ENCODE assay signal across 2 cellular contexts in the genomic region with DNA sequence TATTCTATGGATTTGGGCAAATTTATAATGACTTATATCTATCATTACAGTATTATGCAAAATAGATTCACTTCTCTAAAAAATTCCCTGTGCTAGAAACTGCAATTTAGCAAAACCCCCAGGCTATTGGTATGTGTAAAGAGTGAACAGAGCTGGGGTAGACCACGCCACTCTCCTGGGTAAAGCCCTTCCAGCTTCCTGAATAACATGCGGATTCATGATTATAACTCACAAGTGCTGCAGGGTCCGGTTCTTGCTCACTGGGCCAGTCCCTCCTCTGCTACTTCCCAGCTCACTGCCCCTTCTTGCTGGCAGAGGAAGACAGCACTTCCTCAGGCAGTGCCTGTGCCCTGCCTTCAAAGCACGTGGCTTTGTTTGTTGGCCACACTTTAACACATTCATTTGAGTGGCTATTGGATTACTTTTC.
TF ChIP-seq lines count a peak whose summit lies in the region.

No MANE protein-coding gene starts in this region.

TF ChIP-seq in endothelial cell of umbilical vein, 7 proteins besides CTCF, POLR2A, EP300 and RAD21:
- TF ChIP-seq EZH2 (IDR thresholded peaks at IDR 0.05; ENCODE audit: borderline replicate concordance, low read depth, low read length, severe bottlenecking) (no peak), POLR2AphosphoS5 (IDR thresholded peaks at IDR 0.05; ENCODE audit: insufficient read depth, low read depth, low read length) (no peak), FOS (IDR thresholded peaks at IDR 0.05; ENCODE audit: borderline replicate concordance, insufficient read depth, low read length) (no peak), JUN (IDR thresholded peaks at IDR 0.05; ENCODE audit: borderline replicate concordance, insufficient read depth, insufficient read length, low read depth) (no peak), MYC (IDR thresholded peaks at IDR 0.05; ENCODE audit: low read depth, low read length) (no peak), GATA2 (IDR thresholded peaks at IDR 0.05; ENCODE audit: insufficient read depth, insufficient read length, low read depth, low read length) (no peak)
- TF ChIP-seq, protein P1, sequence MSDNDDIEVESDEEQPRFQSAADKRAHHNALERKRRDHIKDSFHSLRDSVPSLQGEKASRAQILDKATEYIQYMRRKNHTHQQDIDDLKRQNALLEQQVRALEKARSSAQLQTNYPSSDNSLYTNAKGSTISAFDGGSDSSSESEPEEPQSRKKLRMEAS (IDR thresholded peaks at IDR 0.05; ENCODE audit: insufficient read depth, insufficient read length), result no peak

TF ChIP-seq in SK-N-SH treated with all-trans-retinoic acid at 6 μM for 48 hours, 23 proteins besides CTCF, POLR2A, EP300 and RAD21:
- no peak for TF ChIP-seq PATZ1 (CRISPR knock-in tag; IDR thresholded peaks at IDR 0.05; ENCODE audit: borderline replicate concordance)
- no peak for TF ChIP-seq CSRNP3 (CRISPR knock-in tag; IDR thresholded peaks at IDR 0.05)
- TF ChIP-seq ZNF70 (CRISPR knock-in tag; IDR thresholded peaks at IDR 0.05), result no peak
- TF ChIP-seq PPARA (CRISPR knock-in tag; IDR thresholded peaks at IDR 0.05; ENCODE audit: borderline replicate concordance), result no peak
- no peak for TF ChIP-seq ZFP30 (CRISPR knock-in tag; IDR thresholded peaks at IDR 0.05)
- TF ChIP-seq ZNF8 (CRISPR knock-in tag; IDR thresholded peaks at IDR 0.05), result no peak
- TF ChIP-seq ESRRG (CRISPR knock-in tag; IDR thresholded peaks at IDR 0.05), result no peak
- TF ChIP-seq ZFP3 (CRISPR knock-in tag; IDR thresholded peaks at IDR 0.05), result no peak
- no peak for TF ChIP-seq SNAI2 (CRISPR knock-in tag; IDR thresholded peaks at IDR 0.05)
- TF ChIP-seq CSDC2 (CRISPR knock-in tag; IDR thresholded peaks at IDR 0.05), result no peak
TF ChIP-seq in SK-N-SH treated with all-trans-retinoic acid at 6 μM for 48 hours: peak in this region for 0.
